In genomic region chr1:167749741-167750140, GRCh38 we compare ENCODE assay signal across 19 cellular contexts.
"Had no signal": no experiment of that assay in that cellular context is flagged by ENCODE, and none has a peak within 500 bp of the region (broad histone marks: within the 10 kb centered on the region; RNA-seq: fewer than 3 reads in every experiment).

No MANE protein-coding gene starts in this region.

- H3K27me3 Mint-ChIP-seq: activated naive CD8-positive, alpha-beta T cell treated with anti-CD3 and anti-CD28 coated beads, Interleukin-2, amount 50 U/mL, for 24 hours had no signal

- H3K27ac ChIP-seq: ascending aorta, breast epithelium, lower lobe of right lung, ovary, suprapubic skin had no signal

- H3K27me3 ChIP-seq: ascending aorta, breast epithelium, ovary, suprapubic skin had no signal

- H3K4me3 Mint-ChIP-seq: activated naive CD4-positive, alpha-beta T cell treated with anti-CD3 and anti-CD28 coated beads for 36 hours; activated naive CD8-positive, alpha-beta T cell treated with anti-CD3 and anti-CD28 coated beads, Interleukin-2, amount 50 U/mL, for 24 hours; endodermal cell; nephron progenitor cell had no signal

- DNase-seq: activated CD4-positive, alpha-beta T cell treated with anti-CD3 and anti-CD28 coated beads for 1 hour; activated CD4-positive, alpha-beta T cell treated with anti-CD3 and anti-CD28 coated beads, Interleukin-2, amount 50 U/mL, for 4 hours; activated naive CD4-positive, alpha-beta T cell treated with anti-CD3 and anti-CD28 coated beads for 36 hours; activated naive CD8-positive, alpha-beta T cell treated with anti-CD3 and anti-CD28 coated beads, Interleukin-2, amount 50 U/mL, for 24 hours; dermis blood vessel endothelial cell; endodermal cell; erythroblast; left cardiac atrium; lower lobe of right lung; nephron progenitor cell; ovary; stimulated activated CD4-positive, alpha-beta T cell treated with anti-CD3 and anti-CD28 coated beads, Interleukin-4, amount 100 ng/mL, for 24 hours; stimulated activated naive CD4-positive, alpha-beta T cell treated with Interleukin-2 at 50 U/mL for 16 hours; T-helper 1 cell; T1000 had no signal

- H3K27ac Mint-ChIP-seq: activated naive CD4-positive, alpha-beta T cell treated with anti-CD3 and anti-CD28 coated beads for 36 hours; activated naive CD8-positive, alpha-beta T cell treated with anti-CD3 and anti-CD28 coated beads, Interleukin-2, amount 50 U/mL, for 24 hours; activated T-helper 2 cell treated with anti-CD3 and anti-CD28 coated beads, Interferon-gamma antibody, Interleukin-2, Interleukin-4, amounts not matched to agents 10 μg/mL and 5 μg/mL and 100 μg/mL, durations not matched to agents 14 hours and 24 hours and 36 hours; endodermal cell; nephron progenitor cell had no signal

- H3K9me3 ChIP-seq: ascending aorta, breast epithelium, lower lobe of right lung, ovary, suprapubic skin had no signal

- H3K9me3 Mint-ChIP-seq: activated naive CD4-positive, alpha-beta T cell treated with anti-CD3 and anti-CD28 coated beads for 36 hours; activated naive CD8-positive, alpha-beta T cell treated with anti-CD3 and anti-CD28 coated beads, Interleukin-2, amount 50 U/mL, for 24 hours; activated T-helper 2 cell treated with anti-CD3 and anti-CD28 coated beads, Interferon-gamma antibody, Interleukin-2, Interleukin-4, amounts not matched to agents 10 μg/mL and 5 μg/mL and 100 μg/mL, durations not matched to agents 14 hours and 24 hours and 36 hours; endodermal cell; nephron progenitor cell had no signal

- H3K4me3 ChIP-seq: ascending aorta, breast epithelium, lower lobe of right lung, ovary, suprapubic skin had no signal

- H3K36me3 ChIP-seq: ascending aorta, breast epithelium, lower lobe of right lung, ovary, suprapubic skin had no signal

- ATAC-seq: activated naive CD8-positive, alpha-beta T cell treated with anti-CD3 and anti-CD28 coated beads, Interleukin-2, amount 50 U/mL, for 24 hours; left cardiac atrium; lower lobe of right lung had no signal
